In genomic region chr15:72983812-72984211, GRCh38 we compare ENCODE assay signal across 17 cellular contexts.
"Had no signal": no experiment of that assay in that cellular context is flagged by ENCODE, and none has a peak within 500 bp of the region (broad histone marks: within the 10 kb centered on the region; RNA-seq: fewer than 3 reads in every experiment).

No MANE protein-coding gene starts in this region.

- H3K27ac Mint-ChIP-seq: natural killer cell treated with Interleukin-12 subunit alpha and Interleukin-12 subunit beta and Interleukin-15 and Interleukin-18, amount 100 ng/mL, for 72 hours; progenitor cell of endocrine pancreas; type B pancreatic cell had no signal

- H3K9me3 Mint-ChIP-seq: natural killer cell treated with Interleukin-12 subunit alpha and Interleukin-12 subunit beta and Interleukin-15 and Interleukin-18, amount 100 ng/mL, for 72 hours had no signal

- H3K27ac ChIP-seq: coronary artery, foreskin keratinocyte, hepatocyte, pancreas had no signal

- H3K9me3 ChIP-seq: pancreas had no signal

- H3K36me3 Mint-ChIP-seq: natural killer cell treated with Interleukin-12 subunit alpha and Interleukin-12 subunit beta and Interleukin-15 and Interleukin-18, amount 100 ng/mL, for 72 hours; type B pancreatic cell had no signal

- H3K27me3 ChIP-seq: pancreas had no signal

- DNase-seq: effector CD4-positive, alpha-beta T cell; head of caudate nucleus; kidney glomerular epithelial cell; midbrain; occipital lobe; pancreas; right cardiac atrium; stimulated activated CD4-positive, alpha-beta T cell treated with anti-CD3 and anti-CD28 coated beads, Interleukin-2, amount 100 ng/mL, for 48 hours; stimulated activated naive CD4-positive, alpha-beta T cell treated with Interleukin-2 at 50 U/mL for 16 hours had no signal

- H3K4me1 ChIP-seq: foreskin keratinocyte, pancreas had no signal

- H3K4me3 Mint-ChIP-seq: natural killer cell treated with Interleukin-12 subunit alpha and Interleukin-12 subunit beta and Interleukin-15 and Interleukin-18, amount 100 ng/mL, for 72 hours; type B pancreatic cell had no signal

- ATAC-seq: esophagus mucosa; foreskin keratinocyte; natural killer cell treated with Interleukin-12 subunit alpha and Interleukin-12 subunit beta and Interleukin-15 and Interleukin-18, amount 100 ng/mL, for 72 hours; pancreas; right cardiac atrium had no signal

- H3K4me3 ChIP-seq: coronary artery, hepatocyte, pancreas, smooth muscle cell had no signal

- H3K36me3 ChIP-seq: pancreas had no signal
